Comparison of ENCODE assay signal across 1 cellular context in genomic region chr10:94076325-94076841, GRCh38.
TF ChIP-seq lines count a peak whose summit lies in the region.

No MANE protein-coding gene starts in this region.

TF ChIP-seq in HepG2, 621 proteins besides CTCF, POLR2A, EP300 and RAD21 (continues in another document):
- no peak for TF ChIP-seq ZNF441 (CRISPR knock-in tag; IDR thresholded peaks at IDR 0.05; ENCODE audit: borderline replicate concordance)
- no peak for TF ChIP-seq ZBTB7A (CRISPR knock-in tag; IDR thresholded peaks at IDR 0.05)
- no peak for TF ChIP-seq DMAP1 (CRISPR knock-in tag; IDR thresholded peaks at IDR 0.05)
- no peak for TF ChIP-seq SRSF1 (optimal IDR thresholded peaks at IDR 0.05; ENCODE audit: low read depth, low read length)
- TF ChIP-seq HNF4G (IDR thresholded peaks at IDR 0.05; ENCODE audit: borderline replicate concordance, low read depth, low read length) = peak; percentile 52; the same call in 1 of the 2 replicates
- TF ChIP-seq HNF4G (CRISPR knock-in tag; IDR thresholded peaks at IDR 0.05; ENCODE audit: borderline replicate concordance, low read depth) = no peak
- no peak for TF ChIP-seq SIX4 (CRISPR knock-in tag; IDR thresholded peaks at IDR 0.05)
- no peak for TF ChIP-seq SOX13 (IDR thresholded peaks at IDR 0.05)
- 0 out of 4 replicates have a peak, but pooled peaks of 1 of the 2 experiments have one; percentile 6 for TF ChIP-seq SOX13 (CRISPR knock-in tag; conservative IDR thresholded peaks at IDR 0.05 in 1 of 2, IDR thresholded peaks at IDR 0.05 in 1 of 2)
- TF ChIP-seq ZSCAN31 (CRISPR knock-in tag; IDR thresholded peaks at IDR 0.05; ENCODE audit: low read depth) = no peak
- TF ChIP-seq HNF1B (CRISPR knock-in tag; IDR thresholded peaks at IDR 0.05) = no peak
- TF ChIP-seq ZXDC (CRISPR knock-in tag; IDR thresholded peaks at IDR 0.05) = no peak
- peak; percentile 87 for TF ChIP-seq HNF4A (CRISPR knock-in tag; IDR thresholded peaks at IDR 0.05)
- TF ChIP-seq MTA1 (CRISPR knock-in tag; IDR thresholded peaks at IDR 0.05; ENCODE audit: borderline replicate concordance) = no peak
- no peak for TF ChIP-seq ZNF224 (CRISPR knock-in tag; IDR thresholded peaks at IDR 0.05)
- no peak for TF ChIP-seq NR2F6 (IDR thresholded peaks at IDR 0.05)
- TF ChIP-seq NR2F6 (CRISPR knock-in tag; IDR thresholded peaks at IDR 0.05) = peak; percentile 32; the same call in 1 of the 2 replicates
- TF ChIP-seq ZNF251 (CRISPR knock-in tag; IDR thresholded peaks at IDR 0.05) = no peak
- TF ChIP-seq ZNF234 (CRISPR knock-in tag; conservative IDR thresholded peaks at IDR 0.05) = no peak
- no peak for TF ChIP-seq MIXL1 (CRISPR knock-in tag; IDR thresholded peaks at IDR 0.05)
- TF ChIP-seq BCL3 (CRISPR knock-in tag; IDR thresholded peaks at IDR 0.05) = no peak
- TF ChIP-seq ZNF44 (CRISPR knock-in tag; IDR thresholded peaks at IDR 0.05) = no peak
- no peak for TF ChIP-seq IKZF5 (CRISPR knock-in tag; IDR thresholded peaks at IDR 0.05)
- TF ChIP-seq MBD4 (IDR thresholded peaks at IDR 0.05; ENCODE audit: borderline replicate concordance, low read length) = no peak
- no peak for TF ChIP-seq KDM5B (CRISPR knock-in tag; IDR thresholded peaks at IDR 0.05; ENCODE audit: borderline replicate concordance)
- TF ChIP-seq ZHX1 (CRISPR knock-in tag; IDR thresholded peaks at IDR 0.05; ENCODE audit: low read depth) = no peak
- TF ChIP-seq NR2C2 (CRISPR knock-in tag; IDR thresholded peaks at IDR 0.05; ENCODE audit: borderline replicate concordance) = peak; percentile 58; the same call in 1 of the 2 replicates
- no peak for TF ChIP-seq RBFOX2 (IDR thresholded peaks at IDR 0.05; ENCODE audit: low read depth, low read length)
- no peak for TF ChIP-seq PHF5A (CRISPR knock-in tag; IDR thresholded peaks at IDR 0.05; ENCODE audit: low read depth, unreplicated experiment)
- TF ChIP-seq KDM4B (CRISPR knock-in tag; IDR thresholded peaks at IDR 0.05) = no peak
- TF ChIP-seq REPIN1 (CRISPR knock-in tag; IDR thresholded peaks at IDR 0.05; ENCODE audit: borderline replicate concordance, low read depth) = no peak
- no peak for TF ChIP-seq MAF1 (CRISPR knock-in tag; IDR thresholded peaks at IDR 0.05; ENCODE audit: borderline replicate concordance)
- no peak for TF ChIP-seq PLRG1 (conservative IDR thresholded peaks at IDR 0.05)
- TF ChIP-seq HOXD1 (CRISPR knock-in tag; IDR thresholded peaks at IDR 0.05) = no peak
- TF ChIP-seq TRIM22 (IDR thresholded peaks at IDR 0.05) = no peak
- TF ChIP-seq NCOR1 (IDR thresholded peaks at IDR 0.05; ENCODE audit: borderline replicate concordance, low read length) = no peak
- TF ChIP-seq IRF9 (CRISPR knock-in tag; IDR thresholded peaks at IDR 0.05; ENCODE audit: borderline replicate concordance) = no peak
- no peak for TF ChIP-seq ZNF34 (CRISPR knock-in tag; IDR thresholded peaks at IDR 0.05; ENCODE audit: borderline replicate concordance)
- TF ChIP-seq ZNF749 (CRISPR knock-in tag; IDR thresholded peaks at IDR 0.05; ENCODE audit: borderline replicate concordance) = no peak
- TF ChIP-seq ZSCAN25 (CRISPR knock-in tag; IDR thresholded peaks at IDR 0.05) = no peak
- no peak for TF ChIP-seq MXI1 (IDR thresholded peaks at IDR 0.05; ENCODE audit: borderline replicate concordance, low read depth, low read length)
- no peak for TF ChIP-seq ZSCAN5A (CRISPR knock-in tag; IDR thresholded peaks at IDR 0.05; ENCODE audit: borderline replicate concordance)
- TF ChIP-seq ETV5 (CRISPR knock-in tag; IDR thresholded peaks at IDR 0.05; ENCODE audit: borderline replicate concordance) = no peak
- TF ChIP-seq NFKB2 (CRISPR knock-in tag; IDR thresholded peaks at IDR 0.05; ENCODE audit: borderline replicate concordance) = no peak
- TF ChIP-seq STAG1 (CRISPR knock-in tag; IDR thresholded peaks at IDR 0.05) = peak; percentile 54
- TF ChIP-seq ZNF3 (CRISPR knock-in tag; IDR thresholded peaks at IDR 0.05) = no peak
- TF ChIP-seq MAX (IDR thresholded peaks at IDR 0.05) = no peak
- no peak for TF ChIP-seq PAX8 (CRISPR knock-in tag; IDR thresholded peaks at IDR 0.05; ENCODE audit: borderline replicate concordance)
- TF ChIP-seq PPARG (CRISPR knock-in tag; conservative IDR thresholded peaks at IDR 0.05) = no peak
- no peak for TF ChIP-seq TP53 (CRISPR knock-in tag; conservative IDR thresholded peaks at IDR 0.05)
- no peak for TF ChIP-seq ZNF512 (CRISPR knock-in tag; IDR thresholded peaks at IDR 0.05)
- TF ChIP-seq PRDM4 (CRISPR knock-in tag; IDR thresholded peaks at IDR 0.05; ENCODE audit: borderline replicate concordance) = no peak
